19 cellular contexts compared by ENCODE assay signal in genomic region chr10:58796242-58796641, GRCh38.
DNase-seq lines count a peak whose midpoint lies in the region; ATAC-seq and TF ChIP-seq lines count a peak whose summit lies in the region.
"Had no signal": no experiment of that assay in that cellular context is flagged by ENCODE, and none has a peak within 500 bp of the region (broad histone marks: within the 10 kb centered on the region; RNA-seq: fewer than 3 reads in every experiment).

No MANE protein-coding gene starts in this region.

- H3K4me1 ChIP-seq in BE2C: peaks cover 12% of the 10 kb centered on the region
- H3K4me1 ChIP-seq in right cardiac atrium (ENCODE audit: control insufficient read depth, insufficient read depth, low read length): no peaks in the 10 kb centered on the region
- H3K4me1 ChIP-seq: prostate gland, uterus had no signal

- H3K27ac Mint-ChIP-seq in WTC11 (no peak overlapping the region), endothelial cell (ENCODE audit: unreplicated experiment) (peak overlapping the region; percentile 2), nephron progenitor cell (no peak overlapping the region)
- H3K27ac Mint-ChIP-seq: activated CD8-positive, alpha-beta memory T cell treated with anti-CD3 and anti-CD28 coated beads, Interleukin-2, amount 10 ng/mL, durations not matched to agents 7 days and 5 days had no signal

- CTCF ChIA-PET in WTC11 (lab: Charles Lee): no interaction called here

- H3K4me1 Mint-ChIP-seq in WTC11 (no peaks in the 10 kb centered on the region), endothelial cell (ENCODE audit: unreplicated experiment) (peaks cover 7% of the 10 kb centered on the region), nephron progenitor cell (peaks cover 21% of the 10 kb centered on the region)
- H3K4me1 Mint-ChIP-seq: activated CD8-positive, alpha-beta memory T cell treated with anti-CD3 and anti-CD28 coated beads, Interleukin-2, amount 10 ng/mL, durations not matched to agents 7 days and 5 days had no signal

- POLR2A ChIA-PET in WTC11 (lab: Charles Lee): no interaction called here

- DNase-seq in BE2C (peak; percentile 29), WTC11 (ENCODE audit: low spot score) (no peak), endothelial cell (ENCODE audit: low spot score) (peak; percentile 27), nephron progenitor cell (peak; percentile 15), NOMO-1 treated with dmso at 0.1 percent for 144 hours (lab: John Stamatoyannopoulos, UW; ENCODE audit: unreplicated experiment) (no peak), right cardiac atrium (no peak), NCI-H345 treated with DMSO at 0.1 percent for 48 hours (lab: John Stamatoyannopoulos, UW; ENCODE audit: unreplicated experiment) (no peak)
- DNase-seq: activated CD4-positive, CD25-positive, alpha-beta regulatory T cell treated with anti-CD3 and anti-CD28 coated beads, Interleukin-2, amount 50 U/mL, for 72 hours; activated CD8-positive, alpha-beta memory T cell treated with anti-CD3 and anti-CD28 coated beads, Interleukin-2, amount 10 ng/mL, durations not matched to agents 7 days and 5 days; amniotic stem cell; Kasumi-1; left cardiac atrium; NCI-H1105 treated with DMSO at 0.1 percent for 48 hours; SHP77 treated with DMSO at 0.1 percent for 48 hours; stimulated activated naive CD8-positive, alpha-beta T cell treated with anti-CD3 and anti-CD28 coated beads, Interleukin-15, Interleukin-2, amounts not matched to agents 100 U/mL and 50 U/mL, for 24 hours; uterus had no signal

- H3K27me3 ChIP-seq in BE2C: no peaks in the 10 kb centered on the region
- no peaks in the 10 kb centered on the region for H3K27me3 ChIP-seq in right cardiac atrium (ENCODE audit: control insufficient read depth, insufficient read depth)
- H3K27me3 ChIP-seq: hepatocyte, uterus had no signal

- H3K9me3 Mint-ChIP-seq in WTC11 (no peaks in the 10 kb centered on the region), endothelial cell (ENCODE audit: unreplicated experiment) (no peaks in the 10 kb centered on the region), nephron progenitor cell (peaks cover 5% of the 10 kb centered on the region)

- H3K36me3 Mint-ChIP-seq in WTC11: no peaks in the 10 kb centered on the region
- no peaks in the 10 kb centered on the region for H3K36me3 Mint-ChIP-seq in endothelial cell (ENCODE audit: low read depth, unreplicated experiment)
- H3K36me3 Mint-ChIP-seq in nephron progenitor cell (ENCODE audit: low read depth): peaks cover 10% of the 10 kb centered on the region
- H3K36me3 Mint-ChIP-seq: activated CD8-positive, alpha-beta memory T cell treated with anti-CD3 and anti-CD28 coated beads, Interleukin-2, amount 10 ng/mL, durations not matched to agents 7 days and 5 days had no signal

- H3K4me3 Mint-ChIP-seq in WTC11 (no peak overlapping the region), endothelial cell (ENCODE audit: unreplicated experiment) (no peak overlapping the region), nephron progenitor cell (no peak overlapping the region)
- H3K4me3 Mint-ChIP-seq: activated CD8-positive, alpha-beta memory T cell treated with anti-CD3 and anti-CD28 coated beads, Interleukin-2, amount 10 ng/mL, durations not matched to agents 7 days and 5 days had no signal

- TF ChIP-seq CTCF in BE2C (IDR thresholded peaks at IDR 0.05; ENCODE audit: low read depth, low read length) (no peak), WTC11 (IDR thresholded peaks at IDR 0.05) (no peak), endothelial cell (IDR thresholded peaks at IDR 0.05; ENCODE audit: unreplicated experiment) (no peak), nephron progenitor cell (IDR thresholded peaks at IDR 0.05) (no peak)

- intact Hi-C loops in right cardiac atrium (cut with DNase I): no loop called here

- H3K36me3 ChIP-seq in BE2C: no peaks in the 10 kb centered on the region
- H3K36me3 ChIP-seq: prostate gland, uterus had no signal

- H3K4me3 ChIP-seq in BE2C (ENCODE audit: low read depth, low read length) (no peak overlapping the region), right cardiac atrium (ENCODE audit: low read length) (no peak overlapping the region)
- H3K4me3 ChIP-seq: hepatocyte, prostate gland, uterus had no signal

- ATAC-seq in WTC11: peak; percentile 36; the same call in 1 of the 2 replicates
- no peak for ATAC-seq in GM21423 (IDR thresholded peaks at IDR 0.05; ENCODE audit: unreplicated experiment)
- ATAC-seq in right cardiac atrium: no peak
- ATAC-seq: activated CD8-positive, alpha-beta memory T cell treated with anti-CD3 and anti-CD28 coated beads, Interleukin-2, amount 10 ng/mL, durations not matched to agents 7 days and 5 days; left cardiac atrium; stimulated activated naive CD8-positive, alpha-beta T cell treated with anti-CD3 and anti-CD28 coated beads, Interleukin-15, Interleukin-2, amounts not matched to agents 100 U/mL and 50 U/mL, for 24 hours had no signal

- H3K9me3 ChIP-seq in BE2C (no peaks in the 10 kb centered on the region), right cardiac atrium (ENCODE audit: control insufficient read depth, low read length) (no peaks in the 10 kb centered on the region)
- H3K9me3 ChIP-seq: prostate gland, uterus had no signal

- WGBS in right cardiac atrium: 82% methylated on average over 7 of the region's 7 CpGs

- no peaks in the 10 kb centered on the region for H3K27me3 Mint-ChIP-seq in WTC11 (ENCODE audit: low read depth)
- H3K27me3 Mint-ChIP-seq in endothelial cell (ENCODE audit: unreplicated experiment): no peaks in the 10 kb centered on the region
- H3K27me3 Mint-ChIP-seq in nephron progenitor cell (ENCODE audit: low read depth, poor library complexity): no peaks in the 10 kb centered on the region

- H3K27ac ChIP-seq in right cardiac atrium (ENCODE audit: low read length): no peak overlapping the region
- H3K27ac ChIP-seq: hepatocyte, prostate gland, uterus had no signal

TF ChIP-seq in WTC11, 78 proteins besides CTCF, POLR2A, EP300 and RAD21 (continues in another document):
- no peak for TF ChIP-seq ZBTB43 (CRISPR knock-in tag; IDR thresholded peaks at IDR 0.05)
- TF ChIP-seq ELF4 (CRISPR knock-in tag; IDR thresholded peaks at IDR 0.05; ENCODE audit: low read depth): no peak
- no peak for TF ChIP-seq JAZF1 (CRISPR knock-in tag; IDR thresholded peaks at IDR 0.05)
- TF ChIP-seq AFF4 (CRISPR knock-in tag; IDR thresholded peaks at IDR 0.05; ENCODE audit: borderline replicate concordance): no peak
- TF ChIP-seq FOXK1 (CRISPR knock-in tag; IDR thresholded peaks at IDR 0.05): no peak
- no peak for TF ChIP-seq ATF2 (CRISPR knock-in tag; IDR thresholded peaks at IDR 0.05; ENCODE audit: borderline replicate concordance, low read depth)
- no peak for TF ChIP-seq IRF2 (CRISPR knock-in tag; IDR thresholded peaks at IDR 0.05; ENCODE audit: borderline replicate concordance, low read depth)
- no peak for TF ChIP-seq CREM (CRISPR knock-in tag; IDR thresholded peaks at IDR 0.05)
- no peak for TF ChIP-seq MYBL2 (CRISPR knock-in tag; IDR thresholded peaks at IDR 0.05)
- TF ChIP-seq OVOL2 (CRISPR knock-in tag; IDR thresholded peaks at IDR 0.05; ENCODE audit: borderline replicate concordance): no peak
- no peak for TF ChIP-seq ZNF121 (CRISPR knock-in tag; IDR thresholded peaks at IDR 0.05)

Comparison
In these comparisons a context has a peak if more than half of its experiments do, and no peak if none do; other contexts are left out.
1. DNase-seq: peak in BE2C (single experiment), endothelial cell (single experiment) and nephron progenitor cell (single experiment); none in WTC11 (single experiment), NOMO-1 treated with dmso at 0.1 percent for 144 hours (single experiment), right cardiac atrium (0 of 3) and NCI-H345 treated with DMSO at 0.1 percent for 48 hours (single experiment).